Comparison of ENCODE assay signal across 10 cellular contexts in genomic region chr10:103184615-103185014, GRCh38. TPM values are rescaled to one million over a fixed set of nuclear protein-coding genes. Genes with fewer than 3 reads are reported as not detected.
DNase-seq lines count a peak whose midpoint lies in the region; ATAC-seq, FAIRE-seq and TF ChIP-seq lines count a peak whose summit lies in the region.
"Had no signal": no experiment of that assay in that cellular context is flagged by ENCODE, and none has a peak within 500 bp of the region (broad histone marks: within the 10 kb centered on the region; RNA-seq: fewer than 3 reads in every experiment).

No MANE protein-coding gene starts in this region.

- H3K9me3 Mint-ChIP-seq in H9 = no peaks in the 10 kb centered on the region
- H3K9me3 Mint-ChIP-seq in immature natural killer cell = no peaks in the 10 kb centered on the region

- H3K36me3 Mint-ChIP-seq in H9 (ENCODE audit: insufficient read depth in 1 of 3, low read depth in 3 of 3) (peaks cover 1 to 19% (median 13%) of the 10 kb centered on the region in 3 experiments; a peak in 4 of 7 replicates), immature natural killer cell (peaks cover 0 to 4% (median 0%) of the 10 kb centered on the region in 3 donors)

- no peak overlapping the region for H3T11ph ChIP-seq in H9 (ENCODE audit: low read length)

- no peak for ATAC-seq in HG03097 (IDR thresholded peaks at IDR 0.05; ENCODE audit: low FRiP score, unreplicated experiment)

- H3K4me3 Mint-ChIP-seq in H9 = no peak overlapping the region
- peak overlapping the region in 3 of 5 donors; percentile 21 to 48 (median 38) for H3K4me3 Mint-ChIP-seq in immature natural killer cell

- H3K27me3 ChIP-seq in H9 (ENCODE audit: insufficient read depth, low read length) (no peaks in the 10 kb centered on the region), skeletal muscle satellite cell (ENCODE audit: control insufficient read depth, insufficient read depth, low read length) (no peaks in the 10 kb centered on the region)
- H3K27me3 ChIP-seq: brain microvascular endothelial cell had no signal

- FAIRE-seq in kidney (lab: Jason Lieb, UNC) = no peak

- H3K4me1 Mint-ChIP-seq in H9 (peaks cover 13 to 27% of the 10 kb centered on the region in 2 experiments), immature natural killer cell (peaks cover 63 to 82% of the 10 kb centered on the region in 2 donors)

- no peaks in the 10 kb centered on the region for H4K20me1 ChIP-seq in H9 (ENCODE audit: control insufficient read depth, insufficient read depth, insufficient read length)

- no peaks in the 10 kb centered on the region for H3K23me2 ChIP-seq in H9 (ENCODE audit: insufficient read length, low read depth, low read length, poor library complexity, severe bottlenecking)

- H3K4me2 ChIP-seq in H9 (ENCODE audit: insufficient read depth, insufficient read length, low read length) = no peak overlapping the region
- H3K4me2 ChIP-seq in skeletal muscle satellite cell (ENCODE audit: low read length) = peak overlapping the region; percentile 19

- H3K9me3 ChIP-seq in H9 (ENCODE audit: control insufficient read depth, low read depth, low read length) (no peaks in the 10 kb centered on the region), skeletal muscle satellite cell (replicated peaks; ENCODE audit: low read length) (no peaks in the 10 kb centered on the region), kidney (ENCODE audit: control insufficient read depth in 1 of 2, low read length in 2 of 2) (no peaks in the 10 kb centered on the region)

- H3K9ac ChIP-seq in H9 (ENCODE audit: extremely low read depth, insufficient read length, low read length) = no peak overlapping the region
- H3K9ac ChIP-seq in skeletal muscle satellite cell (ENCODE audit: low read depth, low read length) = peak overlapping the region; percentile 26
- no peak overlapping the region for H3K9ac ChIP-seq in kidney (ENCODE audit: low read length in 2 of 2)

- no CpG with 5 or more reads among the region's 3 CpGs for WGBS in H9 (ENCODE audit: extremely low coverage, insufficient read length, low lambda C conversion rate)

- no peak overlapping the region for H3K18ac ChIP-seq in H9 (ENCODE audit: insufficient read length, low read depth, low read length)

- H2BK12ac ChIP-seq in H9 (ENCODE audit: insufficient read length, low read depth, low read length) = no peak overlapping the region

- intact Hi-C loops in kidney (cut with DNase I) = no loop called here

- no peak overlapping the region for H4K91ac ChIP-seq in H9 (ENCODE audit: insufficient read length, low read depth, low read length)

- H2BK5ac ChIP-seq in H9 (ENCODE audit: insufficient read length, low read length) = no peak overlapping the region

- H4K5ac ChIP-seq in H9 (ENCODE audit: insufficient read length, low read depth, low read length) = no peak overlapping the region

- no peak overlapping the region for H2AFZ ChIP-seq in H9 (ENCODE audit: low read length)

- H3K79me2 ChIP-seq in H9 (ENCODE audit: insufficient read depth, low read length) = peaks cover 17% of the 10 kb centered on the region; the same call in 1 of the 2 replicates

- no peak overlapping the region for H3K56ac ChIP-seq in H9 (ENCODE audit: insufficient read length, low read depth, low read length)

- no peak overlapping the region for H3K23ac ChIP-seq in H9 (ENCODE audit: insufficient read length, low read depth, low read length)

- no peak for TF ChIP-seq CTCF in H9 (conservative IDR thresholded peaks at IDR 0.05)
- TF ChIP-seq CTCF in kidney (IDR thresholded peaks at IDR 0.05; ENCODE audit: borderline replicate concordance, extremely low read depth, insufficient read depth) = no peak

- no peak overlapping the region for H2BK15ac ChIP-seq in H9 (ENCODE audit: low read depth, low read length)

- H3K36me3 ChIP-seq in skeletal muscle satellite cell (ENCODE audit: insufficient read depth, low read length) (peaks cover 21% of the 10 kb centered on the region), kidney (ENCODE audit: control insufficient read depth in 1 of 2, insufficient read depth in 2 of 2, low read length in 2 of 2) (peaks cover 2 to 8% of the 10 kb centered on the region in 2 donors)

- no peak overlapping the region for H3K4ac ChIP-seq in H9 (ENCODE audit: low read depth, low read length)

- H2BK20ac ChIP-seq in H9 (ENCODE audit: low read depth, low read length, poor library complexity, severe bottlenecking) = no peak overlapping the region

- no peak overlapping the region for H3K14ac ChIP-seq in H9 (ENCODE audit: insufficient read depth, low read length)

- peaks cover 7% of the 10 kb centered on the region for H3K79me1 ChIP-seq in H9 (ENCODE audit: insufficient read depth, low read depth, low read length, poor library complexity, severe bottlenecking)

- H3K27me3 Mint-ChIP-seq in H9 (ENCODE audit: low read depth) (no peaks in the 10 kb centered on the region), immature natural killer cell (ENCODE audit: low read depth in 3 of 3) (no peaks in the 10 kb centered on the region)

- H4K8ac ChIP-seq in H9 (replicated peaks; ENCODE audit: insufficient read length, low read depth, low read length) = no peak overlapping the region

- no peak overlapping the region for H3K27ac ChIP-seq in H9 (ENCODE audit: insufficient read length, low read depth, low read length)
- H3K27ac ChIP-seq in angular gyrus (ENCODE audit: low read depth, low read length) = peak overlapping the region; percentile 55
- no peak overlapping the region for H3K27ac ChIP-seq in kidney (ENCODE audit: low read depth in 2 of 2, low read length in 2 of 2)
- H3K27ac ChIP-seq: brain microvascular endothelial cell had no signal

- no peak overlapping the region for H3K4me3 ChIP-seq in skeletal muscle satellite cell (ENCODE audit: low read length)
- H3K4me3 ChIP-seq in kidney (ENCODE audit: low read length in 2 of 2) = no peak overlapping the region

- DNase-seq in H9 (no peak), immature natural killer cell (no peak), kidney (no peak), SHP77 (lab: John Stamatoyannopoulos, UW) (no peak)
- no peak for DNase-seq in stimulated activated CD8-positive, alpha-beta memory T cell treated with anti-CD3 and anti-CD28 coated beads, Interleukin-4, amount 100 ng/mL, for 48 hours
- DNase-seq: brain microvascular endothelial cell, DMS79 treated with DMSO at 0.1 percent for 48 hours had no signal

- peak overlapping the region; percentile 85 for H2AK5ac ChIP-seq in H9 (ENCODE audit: insufficient read length, low read length)

- no peak overlapping the region for H2BK120ac ChIP-seq in H9 (ENCODE audit: low read depth, low read length, poor library complexity, severe bottlenecking)

- H3K27ac Mint-ChIP-seq in H9 (peak overlapping the region in 2 of 3 experiments; percentile 7 to 84; a peak in 4 of 7 replicates), immature natural killer cell (peak overlapping the region in 1 of 6 donors; percentile 71)

- H3K4me1 ChIP-seq in H9 (ENCODE audit: insufficient read depth, low read length) = peaks cover 4% of the 10 kb centered on the region
- H3K4me1 ChIP-seq in skeletal muscle satellite cell (ENCODE audit: control insufficient read depth, insufficient read depth, low read length) = peaks cover 33% of the 10 kb centered on the region
- H3K4me1 ChIP-seq in kidney (ENCODE audit: control insufficient read depth in 1 of 2, insufficient read depth in 1 of 2, low read depth in 1 of 2, low read length in 2 of 2) = peaks cover 14 to 16% of the 10 kb centered on the region in 2 donors

RNA-seq across cellular contexts. Expression of gene NT5C2, which starts 8.5 kb away (rescaled TPM):
- total RNA-seq in H9 (2021) (64.4 and 69.6 TPM in 2 replicates), kidney (91.7 TPM)
- polyA plus RNA-seq in immature natural killer cell (100 to 1,000 TPM in 1 of 3 donors, 10 to 100 TPM in 2; 86.2 to 116 (median 91.5) TPM), kidney (ENCODE audit: insufficient read depth, low read depth, low replicate concordance) (30.9 TPM)
- total RNA-seq in skeletal muscle satellite cell (2012; rRNA removed) = 22.1 and 35.4 TPM in 2 replicates

Comparison
In these comparisons a context has a peak if more than half of its experiments do, and no peak if none do; other contexts are left out.
1. H3K4me3 Mint-ChIP-seq: peak in immature natural killer cell (3 of 5); none in H9 (0 of 2).